ENCODE assay signal across 9 cellular contexts in genomic region chr1:39080269-39080826, GRCh38. TPM values are rescaled to one million over a fixed set of nuclear protein-coding genes. Genes with fewer than 3 reads are reported as not detected.
DNase-seq lines count a peak whose midpoint lies in the region; ATAC-seq and TF ChIP-seq lines count a peak whose summit lies in the region.
"Had no signal": no experiment of that assay in that cellular context is flagged by ENCODE, and none has a peak within 500 bp of the region (broad histone marks: within the 10 kb centered on the region; RNA-seq: fewer than 3 reads in every experiment).

No MANE protein-coding gene starts in this region.

- H3K9me3 ChIP-seq in CD8-positive, alpha-beta T cell (ENCODE audit: low read length), result no peaks in the 10 kb centered on the region
- H3K9me3 ChIP-seq in NT2/D1 (ENCODE audit: insufficient read depth, low read length), result no peaks in the 10 kb centered on the region

- H3K4me1 Mint-ChIP-seq in CD8-positive, alpha-beta T cell (ENCODE audit: low read depth), result peaks cover 7% of the 10 kb centered on the region
- peaks cover 6% of the 10 kb centered on the region for H3K4me1 Mint-ChIP-seq in endothelial cell (ENCODE audit: unreplicated experiment)

- ATAC-seq in CD8-positive, alpha-beta T cell, result no peak
- ATAC-seq in GM18511 (IDR thresholded peaks at IDR 0.05; ENCODE audit: unreplicated experiment), result no peak
- ATAC-seq in GM21390 (IDR thresholded peaks at IDR 0.05; ENCODE audit: unreplicated experiment), result no peak
- ATAC-seq in GM19035 (IDR thresholded peaks at IDR 0.05; ENCODE audit: unreplicated experiment), result no peak

- CTCF ChIA-PET in CD8-positive, alpha-beta T cell (lab: Charles Lee), result interaction anchor here (4.7 kb wide), 1 partner anchor 12 kb away, joined by 21 read pairs; no protein-coding TSS in a partner anchor

- no peaks in the 10 kb centered on the region for H3K36me3 Mint-ChIP-seq in CD8-positive, alpha-beta T cell
- H3K36me3 Mint-ChIP-seq in endothelial cell (ENCODE audit: low read depth, unreplicated experiment), result no peaks in the 10 kb centered on the region

- H3K9me3 Mint-ChIP-seq in CD8-positive, alpha-beta T cell, result no peaks in the 10 kb centered on the region
- H3K9me3 Mint-ChIP-seq in endothelial cell (ENCODE audit: unreplicated experiment), result no peaks in the 10 kb centered on the region

- POLR2A ChIA-PET in CD8-positive, alpha-beta T cell (lab: Charles Lee), result no interaction called here

- intact Hi-C loops in CD8-positive, alpha-beta T cell (cut with DNase I, micrococcal nuclease), result no loop called here
- intact Hi-C loops in posterior vena cava (cut with DNase I), result no loop called here

- DNase-seq in CD8-positive, alpha-beta T cell, result no peak
- DNase-seq in NT2/D1 (ENCODE audit: low read depth, low spot score) (no peak), endothelial cell (ENCODE audit: low spot score) (no peak), posterior vena cava (ENCODE audit: low spot score) (peak; percentile 12), NOMO-1 treated with DMSO at 0.1 percent for 48 hours (lab: John Stamatoyannopoulos, UW; ENCODE audit: unreplicated experiment) (no peak)
- DNase-seq: NCI-H1436 had no signal

- TF ChIP-seq CTCF in CD8-positive, alpha-beta T cell (IDR thresholded peaks at IDR 0.05), result no peak
- no peak for TF ChIP-seq CTCF in endothelial cell (IDR thresholded peaks at IDR 0.05; ENCODE audit: unreplicated experiment)

- no peak overlapping the region for H3K27ac Mint-ChIP-seq in CD8-positive, alpha-beta T cell
- peak overlapping the region; percentile 72 for H3K27ac Mint-ChIP-seq in endothelial cell (ENCODE audit: unreplicated experiment)

- no peak overlapping the region for H3K27ac ChIP-seq in CD8-positive, alpha-beta T cell (ENCODE audit: low read depth, low read length)

- H3K27me3 ChIP-seq in CD8-positive, alpha-beta T cell (ENCODE audit: insufficient read depth, low read length), result peaks cover 12% of the 10 kb centered on the region
- peaks cover 62% of the 10 kb centered on the region for H3K27me3 ChIP-seq in NT2/D1 (ENCODE audit: insufficient read depth, insufficient read length)

- peaks cover 27% of the 10 kb centered on the region for H3K27me3 Mint-ChIP-seq in CD8-positive, alpha-beta T cell (ENCODE audit: low read depth)
- peaks cover 17% of the 10 kb centered on the region for H3K27me3 Mint-ChIP-seq in endothelial cell (ENCODE audit: unreplicated experiment)

- H3K4me3 Mint-ChIP-seq in CD8-positive, alpha-beta T cell, result peak overlapping the region; percentile 75
- peak overlapping the region; percentile 57 for H3K4me3 Mint-ChIP-seq in endothelial cell (ENCODE audit: unreplicated experiment)

- H3K9ac ChIP-seq in NT2/D1 (ENCODE audit: insufficient read length, low read depth), result no peak overlapping the region

- H3K36me3 ChIP-seq in CD8-positive, alpha-beta T cell (ENCODE audit: insufficient read depth, low read length), result no peaks in the 10 kb centered on the region
- H3K36me3 ChIP-seq in NT2/D1 (ENCODE audit: insufficient read depth, insufficient read length, low read length), result no peaks in the 10 kb centered on the region

- no peaks in the 10 kb centered on the region for H3K4me1 ChIP-seq in CD8-positive, alpha-beta T cell (ENCODE audit: insufficient read depth, low read length)
- peaks cover 13% of the 10 kb centered on the region for H3K4me1 ChIP-seq in NT2/D1 (ENCODE audit: insufficient read depth, insufficient read length)

- no peak overlapping the region for H3K4me3 ChIP-seq in CD8-positive, alpha-beta T cell (ENCODE audit: low read depth, low read length)
- H3K4me3 ChIP-seq in NT2/D1 (ENCODE audit: insufficient read length, low read depth), result peak overlapping the region; percentile 27

RNA-seq across cellular contexts. Expression of gene NDUFS5, which starts 54.2 kb away (rescaled TPM):
- 100 to 1,000 TPM in 1 of 2 experiments, 10 to 100 TPM in 1; 93.1 to 105 TPM for total RNA-seq in CD8-positive, alpha-beta T cell
- total RNA-seq in endothelial cell (ENCODE audit: unreplicated experiment), result 200 TPM
- total RNA-seq in posterior vena cava, result 100 to 1,000 TPM; 203 to 208 TPM
